Comparison of ENCODE assay signal across 9 cellular contexts in genomic region chr17:10614536-10615155, GRCh38. TPM values are rescaled to one million over a fixed set of nuclear protein-coding genes. Genes with fewer than 3 reads are reported as not detected.
DNase-seq lines count a peak whose midpoint lies in the region; ATAC-seq and TF ChIP-seq lines count a peak whose summit lies in the region.
"Had no signal": no experiment of that assay in that cellular context is flagged by ENCODE, and none has a peak within 500 bp of the region (broad histone marks: within the 10 kb centered on the region; RNA-seq: fewer than 3 reads in every experiment).

No MANE protein-coding gene starts in this region.

- peaks cover 3 to 4% of the 10 kb centered on the region in 2 donors for H3K4me1 Mint-ChIP-seq in natural killer cell treated with Interleukin-12 subunit alpha and Interleukin-12 subunit beta and Interleukin-15 and Interleukin-18, amount 100 ng/mL, for 72 hours (ENCODE audit: low read depth in 2 of 2)
- H3K4me1 Mint-ChIP-seq: activated naive CD4-positive, alpha-beta T cell treated with anti-CD3 and anti-CD28 coated beads, Interleukin-2, amount 50 U/mL, for 24 hours had no signal

- H3K27me3 Mint-ChIP-seq in natural killer cell treated with Interleukin-12 subunit alpha and Interleukin-12 subunit beta and Interleukin-15 and Interleukin-18, amount 100 ng/mL, for 72 hours: peaks cover 18 to 20% of the 10 kb centered on the region in 2 donors

- H3K4me3 Mint-ChIP-seq in natural killer cell treated with Interleukin-12 subunit alpha and Interleukin-12 subunit beta and Interleukin-15 and Interleukin-18, amount 100 ng/mL, for 72 hours: no peak overlapping the region
- H3K4me3 Mint-ChIP-seq: activated naive CD4-positive, alpha-beta T cell treated with anti-CD3 and anti-CD28 coated beads, Interleukin-2, amount 50 U/mL, for 24 hours had no signal

- peak; percentile 81 for TF ChIP-seq CTCF in epithelial cell of proximal tubule (conservative IDR thresholded peaks at IDR 0.05; ENCODE audit: low read depth, low read length)

- H3K4me3 ChIP-seq in epithelial cell of proximal tubule (ENCODE audit: low read depth, low read length): no peak overlapping the region

- no peaks in the 10 kb centered on the region for H3K36me3 Mint-ChIP-seq in natural killer cell treated with Interleukin-12 subunit alpha and Interleukin-12 subunit beta and Interleukin-15 and Interleukin-18, amount 100 ng/mL, for 72 hours
- H3K36me3 Mint-ChIP-seq: activated naive CD4-positive, alpha-beta T cell treated with anti-CD3 and anti-CD28 coated beads, Interleukin-2, amount 50 U/mL, for 24 hours had no signal

- no peak overlapping the region for H3K27ac Mint-ChIP-seq in natural killer cell treated with Interleukin-12 subunit alpha and Interleukin-12 subunit beta and Interleukin-15 and Interleukin-18, amount 100 ng/mL, for 72 hours
- H3K27ac Mint-ChIP-seq: activated naive CD4-positive, alpha-beta T cell treated with anti-CD3 and anti-CD28 coated beads, Interleukin-2, amount 50 U/mL, for 24 hours had no signal

- H3K9me3 Mint-ChIP-seq in natural killer cell treated with Interleukin-12 subunit alpha and Interleukin-12 subunit beta and Interleukin-15 and Interleukin-18, amount 100 ng/mL, for 72 hours: no peaks in the 10 kb centered on the region
- H3K9me3 Mint-ChIP-seq: activated naive CD4-positive, alpha-beta T cell treated with anti-CD3 and anti-CD28 coated beads, Interleukin-2, amount 50 U/mL, for 24 hours had no signal

- DNase-seq in NCI-H2227 (lab: John Stamatoyannopoulos, UW; ENCODE audit: unreplicated experiment): peak; percentile 58
- no peak for DNase-seq in NCI-H2227 treated with DMSO at 0.1 percent for 48 hours (lab: John Stamatoyannopoulos, UW)
- DNase-seq in RPMI8226: peak; percentile 43
- no peak for DNase-seq in epithelial cell of proximal tubule (ENCODE audit: low read depth)
- DNase-seq in natural killer cell treated with Interleukin-12 subunit alpha and Interleukin-12 subunit beta and Interleukin-15 and Interleukin-18, amount 100 ng/mL, for 72 hours (ENCODE audit: low spot score): peak; percentile 67
- no peak for DNase-seq in mesenteric fat pad (ENCODE audit: low spot score)
- DNase-seq in OCI-M2 (lab: John Stamatoyannopoulos, UW; ENCODE audit: unreplicated experiment): no peak

- peak; percentile 58 for ATAC-seq in HG02885 (IDR thresholded peaks at IDR 0.05; ENCODE audit: poor library complexity, unreplicated experiment)
- ATAC-seq in natural killer cell treated with Interleukin-12 subunit alpha and Interleukin-12 subunit beta and Interleukin-15 and Interleukin-18, amount 100 ng/mL, for 72 hours: no peak

RNA-seq across cellular contexts. Expression of gene MYH3, which starts 42.5 kb away (rescaled TPM):
- total RNA-seq in epithelial cell of proximal tubule (under 0.01 and 1.7 TPM in 2 replicates), mesenteric fat pad (3.8 TPM)
- 1 to 10 TPM; 4.2 to 5.9 TPM for total RNA-seq in natural killer cell treated with Interleukin-12 subunit alpha and Interleukin-12 subunit beta and Interleukin-15 and Interleukin-18, amount 100 ng/mL, for 72 hours

Comparison
In these comparisons a context has a peak if more than half of its experiments do, and no peak if none do; other contexts are left out.
1. DNase-seq: peak in NCI-H2227 (single experiment), RPMI8226 (single experiment) and natural killer cell treated with Interleukin-12 subunit alpha and Interleukin-12 subunit beta and Interleukin-15 and Interleukin-18, amount 100 ng/mL, for 72 hours (single experiment); none in NCI-H2227 treated with DMSO at 0.1 percent for 48 hours (single experiment), epithelial cell of proximal tubule (single experiment), mesenteric fat pad (single experiment) and OCI-M2 (single experiment).